Comparison of ENCODE assay signal across 9 cellular contexts in the genomic region with DNA sequence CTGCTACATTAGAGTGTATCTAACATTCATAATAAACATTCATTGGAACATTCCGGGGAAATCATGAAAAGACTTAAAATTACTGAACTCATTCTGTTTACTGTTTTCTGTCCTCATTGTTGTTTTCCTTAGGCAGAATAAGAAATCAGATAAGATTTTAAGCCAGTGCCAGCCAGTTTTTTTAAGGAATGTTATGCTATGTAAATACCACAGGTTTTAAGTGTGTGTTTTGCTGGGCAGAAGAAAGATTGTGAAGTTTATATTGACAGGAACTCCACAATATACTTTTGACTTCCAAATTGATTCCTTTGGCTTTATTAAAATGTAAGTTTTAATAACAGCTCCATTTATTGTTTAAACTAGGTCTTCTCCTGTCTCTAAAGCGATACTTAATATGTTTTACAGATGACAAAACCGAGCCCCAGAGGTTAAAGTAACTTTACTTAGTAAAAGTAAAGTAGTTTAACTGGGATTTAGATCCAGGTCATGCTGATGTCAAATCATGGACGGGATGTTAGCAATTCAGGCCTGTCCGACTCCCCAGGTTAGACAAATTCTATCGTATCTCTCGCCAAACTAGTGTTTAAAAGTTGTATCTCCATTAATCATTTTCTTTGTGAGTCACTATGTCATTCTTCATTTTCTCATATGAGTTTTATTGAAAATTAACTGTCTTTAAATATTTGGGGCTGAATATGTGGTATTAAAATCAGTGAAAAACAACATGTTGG. TPM values are rescaled to one million over a fixed set of nuclear protein-coding genes. Genes with fewer than 3 reads are reported as not detected.
DNase-seq lines count a peak whose midpoint lies in the region; ATAC-seq, FAIRE-seq and TF ChIP-seq lines count a peak whose summit lies in the region.
"Had no signal": no experiment of that assay in that cellular context is flagged by ENCODE, and none has a peak within 500 bp of the region (broad histone marks: within the 10 kb centered on the region; RNA-seq: fewer than 3 reads in every experiment).

No MANE protein-coding gene starts in this region.

- WGBS in liver, result 16% methylated on average over 7 of the region's 7 CpGs
- 33 to 36% methylated on average over 7 of the region's 7 CpGs for WGBS in upper lobe of left lung, 2 donors

- H3K36me3 ChIP-seq in cardiac muscle cell (no peaks in the 10 kb centered on the region), liver (ENCODE audit: control insufficient read depth in 4 of 4, insufficient read depth in 3 of 4, low read depth in 1 of 4, low read length in 3 of 4) (no peaks in the 10 kb centered on the region), upper lobe of left lung (no peaks in the 10 kb centered on the region)

- H3K9me3 ChIP-seq in cardiac muscle cell (ENCODE audit: low read depth) (no peaks in the 10 kb centered on the region), liver (ENCODE audit: control insufficient read depth in 4 of 4, low read length in 3 of 4) (no peaks in the 10 kb centered on the region), upper lobe of left lung (no peaks in the 10 kb centered on the region)

- ATAC-seq in left ventricle myocardium superior (no peak), upper lobe of left lung (ENCODE audit: low FRiP score in 2 of 2) (no peak), HG03354 (IDR thresholded peaks at IDR 0.05; ENCODE audit: poor library complexity, severe bottlenecking, unreplicated experiment) (no peak)

- no peak for TF ChIP-seq POLR2A in upper lobe of left lung (IDR thresholded peaks at IDR 0.05)
- TF ChIP-seq POLR2A in GM12891 (IDR thresholded peaks at IDR 0.05; ENCODE audit: low read depth, low read length), result no peak

- H3K4me1 ChIP-seq in cardiac muscle cell (ENCODE audit: low read depth) (peaks cover 9% of the 10 kb centered on the region), liver (ENCODE audit: control insufficient read depth in 4 of 4, insufficient read depth in 4 of 4, low read length in 3 of 4) (peaks cover 4 to 19% (median 12%) of the 10 kb centered on the region in 4 donors), upper lobe of left lung (peaks cover 10 to 21% (median 17%) of the 10 kb centered on the region in 4 donors)

- FAIRE-seq in GM12891 (lab: Jason Lieb, UNC), result no peak

- H3K27me3 ChIP-seq in cardiac muscle cell (no peaks in the 10 kb centered on the region), liver (ENCODE audit: control insufficient read depth in 4 of 4, insufficient read depth in 4 of 4, low read length in 3 of 4) (no peaks in the 10 kb centered on the region), upper lobe of left lung (no peaks in the 10 kb centered on the region)

- peak overlapping the region; percentile 59 for H3K4me3 ChIP-seq in cardiac muscle cell
- peak overlapping the region; percentile 63 to 94 (median 91) for H3K4me3 ChIP-seq in liver (ENCODE audit: low read depth in 1 of 3, low read length in 3 of 3)
- peak overlapping the region; percentile 58 to 81 (median 74) for H3K4me3 ChIP-seq in upper lobe of left lung

- DNase-seq in cardiac muscle cell (ENCODE audit: low read depth in 1 of 2, low spot score in 1 of 2), result no peak
- DNase-seq in left ventricle myocardium superior, result no peak
- peak; percentile 15 for DNase-seq in astrocyte of the hippocampus (ENCODE audit: low read depth, low spot score)
- DNase-seq in upper lobe of left lung, result no peak
- DNase-seq in GM12891 (ENCODE audit: insufficient read length, low spot score), result no peak
- no peak for DNase-seq in C1 segment of cervical spinal cord (lab: John Stamatoyannopoulos, UW)

- peak overlapping the region; percentile 94 for H3K27ac ChIP-seq in cardiac muscle cell
- peak overlapping the region; percentile 93 for H3K27ac ChIP-seq in liver (ENCODE audit: low read depth in 1 of 2, low read length in 2 of 2)
- peak overlapping the region; percentile 83 to 91 (median 88) for H3K27ac ChIP-seq in upper lobe of left lung

- no peak for TF ChIP-seq RAD21 in liver (IDR thresholded peaks at IDR 0.05)

- intact Hi-C loops in left ventricle myocardium superior (cut with micrococcal nuclease), result no loop called here

- peak overlapping the region; percentile 95 to 99 for H3K9ac ChIP-seq in liver (ENCODE audit: low read depth in 1 of 2, low read length in 2 of 2)

- TF ChIP-seq EP300 in upper lobe of left lung (IDR thresholded peaks at IDR 0.05), result no peak

- TF ChIP-seq CTCF in cardiac muscle cell (IDR thresholded peaks at IDR 0.05; ENCODE audit: low read depth, low read length), result no peak
- no peak for TF ChIP-seq CTCF in liver (IDR thresholded peaks at IDR 0.05; ENCODE audit: low read depth, low read length, missing input control)
- TF ChIP-seq CTCF in upper lobe of left lung (IDR thresholded peaks at IDR 0.05), result no peak

TF ChIP-seq in liver, 16 proteins besides CTCF, POLR2A, EP300 and RAD21:
- TF ChIP-seq, protein P1, sequence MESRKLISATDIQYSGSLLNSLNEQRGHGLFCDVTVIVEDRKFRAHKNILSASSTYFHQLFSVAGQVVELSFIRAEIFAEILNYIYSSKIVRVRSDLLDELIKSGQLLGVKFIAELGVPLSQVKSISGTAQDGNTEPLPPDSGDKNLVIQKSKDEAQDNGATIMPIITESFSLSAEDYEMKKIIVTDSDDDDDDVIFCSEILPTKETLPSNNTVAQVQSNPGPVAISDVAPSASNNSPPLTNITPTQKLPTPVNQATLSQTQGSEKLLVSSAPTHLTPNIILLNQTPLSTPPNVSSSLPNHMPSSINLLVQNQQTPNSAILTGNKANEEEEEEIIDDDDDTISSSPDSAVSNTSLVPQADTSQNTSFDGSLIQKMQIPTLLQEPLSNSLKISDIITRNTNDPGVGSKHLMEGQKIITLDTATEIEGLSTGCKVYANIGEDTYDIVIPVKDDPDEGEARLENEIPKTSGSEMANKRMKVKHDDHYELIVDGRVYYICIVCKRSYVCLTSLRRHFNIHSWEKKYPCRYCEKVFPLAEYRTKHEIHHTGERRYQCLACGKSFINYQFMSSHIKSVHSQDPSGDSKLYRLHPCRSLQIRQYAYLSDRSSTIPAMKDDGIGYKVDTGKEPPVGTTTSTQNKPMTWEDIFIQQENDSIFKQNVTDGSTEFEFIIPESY (IDR thresholded peaks at IDR 0.05), result no peak
- no peak for TF ChIP-seq FOXA2 (IDR thresholded peaks at IDR 0.05)
- no peak for TF ChIP-seq TAF1 (conservative IDR thresholded peaks at IDR 0.05)
- TF ChIP-seq, protein P2, sequence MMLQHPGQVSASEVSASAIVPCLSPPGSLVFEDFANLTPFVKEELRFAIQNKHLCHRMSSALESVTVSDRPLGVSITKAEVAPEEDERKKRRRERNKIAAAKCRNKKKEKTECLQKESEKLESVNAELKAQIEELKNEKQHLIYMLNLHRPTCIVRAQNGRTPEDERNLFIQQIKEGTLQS (IDR thresholded peaks at IDR 0.05), result no peak
- TF ChIP-seq HNF4G (IDR thresholded peaks at IDR 0.05), result no peak
- TF ChIP-seq HNF4A (conservative IDR thresholded peaks at IDR 0.05), result no peak
- no peak for TF ChIP-seq GABPA (IDR thresholded peaks at IDR 0.05 in 1 of 2, conservative IDR thresholded peaks at IDR 0.05 in 1 of 2)
- no peak for TF ChIP-seq SP1 (IDR thresholded peaks at IDR 0.05)

TF ChIP-seq in GM12891, 5 proteins besides CTCF, POLR2A, EP300 and RAD21:
- TF ChIP-seq TAF1 (IDR thresholded peaks at IDR 0.05; ENCODE audit: low read depth, low read length) (no peak), SPI1 (IDR thresholded peaks at IDR 0.05; ENCODE audit: low read depth, low read length) (no peak), POU2F2 (IDR thresholded peaks at IDR 0.05; ENCODE audit: low read depth, low read length) (no peak), PAX5 (IDR thresholded peaks at IDR 0.05; ENCODE audit: insufficient read depth, low read length, severe bottlenecking) (no peak), POLR2AphosphoS5 (IDR thresholded peaks at IDR 0.05; ENCODE audit: low read depth, low read length) (no peak)

RNA-seq across cellular contexts. Expression of gene LARP4, which starts 1.8 kb away (rescaled TPM):
- total RNA-seq in cardiac muscle cell (25.8 and 28.9 TPM in 2 replicates), left ventricle myocardium superior (55.6 TPM), liver (10 to 100 TPM; 39.5 to 71.0 TPM), upper lobe of left lung (10 to 100 TPM; 29.1 to 75.2 (median 45.4) TPM)
- polyA plus RNA-seq in cardiac muscle cell (28.3 and 36.8 TPM in 2 replicates), liver (10 to 100 TPM; 17.3 to 35.5 TPM)
- polyA plus RNA-seq in GM12891 (2012; ENCODE audit: low read depth, missing spikeins), result 10.4 TPM

RNA-seq across cellular contexts. Expression of gene FAM186A, which starts 6.0 kb away (rescaled TPM):
- total RNA-seq in cardiac muscle cell (not detected in 2 replicates), left ventricle myocardium superior (not detected), liver (not detected), upper lobe of left lung (not detected)
- polyA plus RNA-seq in cardiac muscle cell (0.47 and 0.57 TPM in 2 replicates), liver (under 1 TPM in 1 of 2 donors, not detected in 1; 0.01 TPM)
- polyA plus RNA-seq in GM12891 (2012; ENCODE audit: low read depth, missing spikeins), result 0.06 TPM
- total RNA-seq: omental fat pad had no signal
